ENCODE assay signal across 1 cellular context in the genomic region with DNA sequence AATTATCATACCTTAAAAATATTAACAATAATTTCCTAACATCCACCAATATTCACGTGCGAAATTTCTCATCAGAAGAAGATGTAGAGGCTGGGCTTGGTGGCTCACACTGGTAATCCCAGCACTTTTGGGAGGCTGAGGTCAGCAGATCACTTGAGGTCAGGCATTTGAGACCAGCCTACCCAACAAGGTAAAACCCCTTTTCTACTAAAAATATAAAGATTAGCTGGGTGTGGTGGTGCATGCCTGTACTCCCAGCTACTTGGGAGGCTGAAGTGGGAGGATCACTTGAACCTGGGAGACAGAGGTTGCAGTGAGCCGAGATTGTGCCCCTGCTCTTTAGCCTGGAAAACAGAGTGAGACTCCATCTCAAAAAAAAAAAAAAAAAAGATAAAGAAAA.
TF ChIP-seq lines count a peak whose summit lies in the region.

No MANE protein-coding gene starts in this region.

TF ChIP-seq in HepG2, 621 proteins besides CTCF, POLR2A, EP300 and RAD21 (continued from another document):
- TF ChIP-seq, protein P1, sequence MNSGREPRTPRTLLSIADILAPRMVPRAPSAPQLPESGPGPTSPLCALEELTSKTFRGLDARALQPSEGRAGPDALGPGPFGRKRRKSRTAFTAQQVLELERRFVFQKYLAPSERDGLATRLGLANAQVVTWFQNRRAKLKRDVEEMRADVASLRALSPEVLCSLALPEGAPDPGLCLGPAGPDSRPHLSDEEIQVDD (CRISPR knock-in tag; IDR thresholded peaks at IDR 0.05; ENCODE audit: borderline replicate concordance), result no peak
- no peak for TF ChIP-seq TAF15 (IDR thresholded peaks at IDR 0.05; ENCODE audit: low read depth, low read length, poor library complexity, severe bottlenecking)
- no peak for TF ChIP-seq MTF2 (CRISPR knock-in tag; IDR thresholded peaks at IDR 0.05; ENCODE audit: borderline replicate concordance)
